26 cellular contexts compared by ENCODE assay signal in genomic region chr14:53285064-53285463, GRCh38.
"Had no signal": no experiment of that assay in that cellular context is flagged by ENCODE, and none has a peak within 500 bp of the region (broad histone marks: within the 10 kb centered on the region; RNA-seq: fewer than 3 reads in every experiment).

No MANE protein-coding gene starts in this region.

- H3K27me3 Mint-ChIP-seq: naive thymus-derived CD4-positive, alpha-beta T cell; progenitor cell of endocrine pancreas; stimulated activated memory B cell treated with anti-CD40 and anti-IgM and Interleukin-4, amounts not matched to agents 10 μg/mL and 1 μg/mL and 100 μg/mL, for 72 hours; stimulated activated naive CD8-positive, alpha-beta T cell treated with anti-CD3 and anti-CD28 coated beads, Interleukin-15, Interleukin-2, amounts not matched to agents 100 ng/mL and 50 ng/mL, for 24 hours; type B pancreatic cell had no signal

- DNase-seq: naive thymus-derived CD4-positive, alpha-beta T cell; natural killer cell; occipital lobe; ovary; posterior cingulate gyrus; psoas muscle; right cardiac atrium; right lobe of liver; sigmoid colon; small intestine; stimulated activated CD4-positive, alpha-beta T cell treated with anti-CD3 and anti-CD28 coated beads, Interleukin-15, amount 100 ng/mL, for 24 hours; stimulated activated CD4-positive, alpha-beta T cell treated with anti-CD3 and anti-CD28 coated beads, Interleukin-4, amount 100 ng/mL, for 24 hours; stimulated activated naive CD4-positive, alpha-beta T cell treated with Interleukin-2 at 50 U/mL for 16 hours; stomach; thyroid gland; transverse colon; upper lobe of right lung had no signal

- H3K36me3 ChIP-seq: neural progenitor cell, ovary, right lobe of liver, sigmoid colon, stomach, thoracic aorta, thyroid gland, transverse colon, upper lobe of right lung, vagina had no signal

- H3K4me3 ChIP-seq: neural progenitor cell, ovary, psoas muscle, right lobe of liver, sigmoid colon, stomach, thoracic aorta, thyroid gland, transverse colon, upper lobe of right lung, vagina had no signal

- H3K27me3 ChIP-seq: neural progenitor cell, ovary, right lobe of liver, sigmoid colon, stomach, thyroid gland, transverse colon, upper lobe of right lung, vagina had no signal

- H3K27ac Mint-ChIP-seq: naive thymus-derived CD4-positive, alpha-beta T cell; natural killer cell; nephron; neural progenitor cell; progenitor cell of endocrine pancreas; stimulated activated memory B cell treated with anti-CD40 and anti-IgM and Interleukin-4, amounts not matched to agents 10 μg/mL and 1 μg/mL and 100 μg/mL, for 72 hours; stimulated activated naive CD8-positive, alpha-beta T cell treated with anti-CD3 and anti-CD28 coated beads, Interleukin-15, Interleukin-2, amounts not matched to agents 100 ng/mL and 50 ng/mL, for 24 hours; type B pancreatic cell had no signal

- ATAC-seq: naive thymus-derived CD4-positive, alpha-beta T cell; natural killer cell; psoas muscle; right cardiac atrium; right lobe of liver; stimulated activated memory B cell treated with anti-CD40 and anti-IgM and Interleukin-4, amounts not matched to agents 10 μg/mL and 1 μg/mL and 100 μg/mL, for 72 hours; upper lobe of right lung had no signal

- H3K4me1 Mint-ChIP-seq: naive thymus-derived CD4-positive, alpha-beta T cell; natural killer cell; nephron; neural progenitor cell; stimulated activated memory B cell treated with anti-CD40 and anti-IgM and Interleukin-4, amounts not matched to agents 10 μg/mL and 1 μg/mL and 100 μg/mL, for 72 hours had no signal

- H3K79me2 ChIP-seq: parathyroid adenoma had no signal

- H3K4me2 ChIP-seq: neural progenitor cell had no signal

- H2AFZ ChIP-seq: neural progenitor cell, parathyroid adenoma had no signal

- H3K27ac ChIP-seq: neural progenitor cell, ovary, parathyroid adenoma, psoas muscle, right lobe of liver, sigmoid colon, stomach, thoracic aorta, thyroid gland, transverse colon, upper lobe of right lung, vagina had no signal

- H3K4me3 Mint-ChIP-seq: naive thymus-derived CD4-positive, alpha-beta T cell; natural killer cell; nephron; neural progenitor cell; stimulated activated memory B cell treated with anti-CD40 and anti-IgM and Interleukin-4, amounts not matched to agents 10 μg/mL and 1 μg/mL and 100 μg/mL, for 72 hours; stimulated activated naive CD8-positive, alpha-beta T cell treated with anti-CD3 and anti-CD28 coated beads, Interleukin-15, Interleukin-2, amounts not matched to agents 100 ng/mL and 50 ng/mL, for 24 hours; type B pancreatic cell had no signal

- H3K36me3 Mint-ChIP-seq: natural killer cell; stimulated activated memory B cell treated with anti-CD40 and anti-IgM and Interleukin-4, amounts not matched to agents 10 μg/mL and 1 μg/mL and 100 μg/mL, for 72 hours; type B pancreatic cell had no signal

- H3K4me1 ChIP-seq: neural progenitor cell, parathyroid adenoma, psoas muscle, right lobe of liver, sigmoid colon, stomach, thyroid gland, transverse colon, upper lobe of right lung, vagina had no signal

- H3K9me3 ChIP-seq: ovary, right lobe of liver, thyroid gland had no signal

- H3K9ac ChIP-seq: neural progenitor cell, parathyroid adenoma had no signal
